1 cellular context compared by ENCODE assay signal in genomic region chr10:4333474-4333894, GRCh38.
TF ChIP-seq lines count a peak whose summit lies in the region.

No MANE protein-coding gene starts in this region.

TF ChIP-seq in GM12878, 131 proteins besides CTCF, POLR2A, EP300 and RAD21:
- TF ChIP-seq HSF1 (IDR thresholded peaks at IDR 0.05; ENCODE audit: low read depth, low read length), result no peak
- TF ChIP-seq ZBED1 (IDR thresholded peaks at IDR 0.05; ENCODE audit: borderline replicate concordance), result no peak
- peak; percentile 68; the same call in 1 of the 2 replicates for TF ChIP-seq SPI1 (IDR thresholded peaks at IDR 0.05; ENCODE audit: borderline replicate concordance, insufficient read depth, low read depth, low read length)
- no peak for TF ChIP-seq CHD4 (IDR thresholded peaks at IDR 0.05)
- TF ChIP-seq E2F4 (IDR thresholded peaks at IDR 0.05; ENCODE audit: low read depth, low read length), result no peak
- TF ChIP-seq RAD51 (IDR thresholded peaks at IDR 0.05), result no peak
- TF ChIP-seq PKNOX1 (IDR thresholded peaks at IDR 0.05), result 0 out of 2 replicates have a peak, but pooled peaks have one; percentile 8
- peak; percentile 83 for TF ChIP-seq ZBTB40 (IDR thresholded peaks at IDR 0.05; ENCODE audit: borderline replicate concordance)
- no peak for TF ChIP-seq PRDM15 (CRISPR knock-in tag; IDR thresholded peaks at IDR 0.05)
- 0 out of 2 replicates have a peak, but pooled peaks have one; percentile 26 for TF ChIP-seq CREB1 (IDR thresholded peaks at IDR 0.05; ENCODE audit: low read depth)
- no peak for TF ChIP-seq ZNF592 (IDR thresholded peaks at IDR 0.05)
- TF ChIP-seq KAT2A (conservative IDR thresholded peaks at IDR 0.05; ENCODE audit: control insufficient read depth, low read depth, low read length), result no peak
- peak; percentile 33; the same call in 1 of the 2 replicates for TF ChIP-seq NBN (IDR thresholded peaks at IDR 0.05)
- no peak for TF ChIP-seq IRF5 (IDR thresholded peaks at IDR 0.05; ENCODE audit: borderline replicate concordance)
- TF ChIP-seq GABPA (IDR thresholded peaks at IDR 0.05; ENCODE audit: low read depth), result peak; percentile 75
- TF ChIP-seq ETV6 (conservative IDR thresholded peaks at IDR 0.05 in 1 of 2, IDR thresholded peaks at IDR 0.05 in 1 of 2; ENCODE audit: borderline replicate concordance in 1 of 2, low read depth in 1 of 2), result peak in 1 of 2 experiments; percentile 81; a peak in 3 of 4 replicates
- peak; percentile 71 for TF ChIP-seq ATF7 (IDR thresholded peaks at IDR 0.05; ENCODE audit: low read depth)
